In genomic region chr22:36461665-36462474, GRCh38 we compare ENCODE assay signal across 8 cellular contexts. TPM values are rescaled to one million over a fixed set of nuclear protein-coding genes. Genes with fewer than 3 reads are reported as not detected.
A peak's percentile ranks its signal among the peaks of the same experiment; 100 is the strongest.
DNase-seq lines count a peak whose midpoint lies in the region; ATAC-seq and TF ChIP-seq lines count a peak whose summit lies in the region.

No MANE protein-coding gene starts in this region.

- TSS peak; percentile 86 for BruUV-seq in Panc1 (replicated peaks; lab: Mats Ljungman, UMichigan)

- H3K36me3 ChIP-seq in Panc1 (ENCODE audit: control insufficient read depth, insufficient read depth, low read length): no peaks in the 10 kb centered on the region

- ATAC-seq in Panc1 (peak; percentile 80), foreskin keratinocyte (peak; percentile 93), sciatic nerve (no peak)

- H3K9me3 ChIP-seq in Panc1 (ENCODE audit: control insufficient read depth, insufficient read depth, low read depth, low read length): no peaks in the 10 kb centered on the region

- POLR2A ChIA-PET in Panc1 (lab: Charles Lee): no interaction called here

- peaks cover 52% of the 10 kb centered on the region for H3K4me1 ChIP-seq in Panc1 (ENCODE audit: control insufficient read depth, insufficient read depth, low read length)
- peaks cover 24% of the 10 kb centered on the region for H3K4me1 ChIP-seq in foreskin keratinocyte

- in situ Hi-C loops in Panc1 (cut with HindIII; ENCODE audit: low pct_unique_long_range_greater_than_20kb, low sequenced_read_pairs): no loop called here

- H3K4me3 ChIP-seq in Panc1 (ENCODE audit: low read depth in 2 of 2, low read length in 2 of 2): no peak overlapping the region

- peak; percentile 96 for DNase-seq in ELF-1 (ENCODE audit: low read depth, low spot score)
- DNase-seq in Panc1 (ENCODE audit: low read depth, low spot score): no peak
- DNase-seq in foreskin keratinocyte: peak; percentile 90 to 95
- peak; percentile 61 for DNase-seq in retina
- DNase-seq in NK-92 (lab: John Stamatoyannopoulos, UW; ENCODE audit: unreplicated experiment): no peak
- DNase-seq in NCI-H446 (lab: John Stamatoyannopoulos, UW): no peak
- DNase-seq in sciatic nerve (ENCODE audit: low spot score): no peak
- DNase-seq in stimulated activated CD4-positive, alpha-beta T cell treated with anti-CD3 and anti-CD28 coated beads, Interleukin-15, amount 100 ng/mL, for 24 hours: no peak

- CTCF ChIA-PET in Panc1 (lab: Charles Lee): interaction anchor here (0.5 kb wide), 1 partner anchor 20 kb away, joined by 6 read pairs; no protein-coding TSS in a partner anchor

- H3K27me3 ChIP-seq in Panc1 (ENCODE audit: control insufficient read depth, insufficient read depth, low read length): no peaks in the 10 kb centered on the region
- no peaks in the 10 kb centered on the region for H3K27me3 ChIP-seq in foreskin keratinocyte

- intact Hi-C loops in Panc1 (cut with micrococcal nuclease; ENCODE audit: unreplicated experiment): no loop called here
- intact Hi-C loops in sciatic nerve (cut with DNase I): no loop called here

- TF ChIP-seq CTCF in Panc1 (IDR thresholded peaks at IDR 0.05) (no peak), foreskin keratinocyte (conservative IDR thresholded peaks at IDR 0.05) (no peak)

- peak overlapping the region; percentile 88 for H3K27ac ChIP-seq in Panc1 (ENCODE audit: low read length)
- no peak overlapping the region for H3K27ac ChIP-seq in foreskin keratinocyte

RNA-seq across cellular contexts. Expression of gene TXN2, which starts 19.6 kb away (rescaled TPM):
- total RNA-seq in Panc1 (2021; ENCODE audit: unreplicated experiment) (64.1 TPM), foreskin keratinocyte (27.6 and 37.6 TPM in 2 replicates), sciatic nerve (45.4 TPM)
- polyA plus RNA-seq in Panc1 (2012; ENCODE audit: insufficient read length): 102 TPM
- polyA plus RNA-seq in foreskin keratinocyte: 89.9 and 92.2 TPM in 2 replicates

RNA-seq across cellular contexts. Expression of gene FOXRED2, which starts 45.0 kb away (rescaled TPM):
- total RNA-seq in Panc1 (2021; ENCODE audit: unreplicated experiment) (37.7 TPM), foreskin keratinocyte (5.7 and 6.2 TPM in 2 replicates), sciatic nerve (13.7 TPM)
- polyA plus RNA-seq in Panc1 (2012; ENCODE audit: insufficient read length): 24.4 TPM
- 2.5 and 3.2 TPM in 2 replicates for polyA plus RNA-seq in foreskin keratinocyte

Comparison
In these comparisons a context has a peak if more than half of its experiments do, and no peak if none do; other contexts are left out.
1. DNase-seq: peak in ELF-1 (single experiment), foreskin keratinocyte (2 of 2) and retina (single experiment); none in Panc1 (single experiment), NK-92 (single experiment), NCI-H446 (0 of 2), sciatic nerve (single experiment) and stimulated activated CD4-positive, alpha-beta T cell treated with anti-CD3 and anti-CD28 coated beads, Interleukin-15, amount 100 ng/mL, for 24 hours (single experiment).